Comparison of ENCODE assay signal across 24 cellular contexts in the genomic region with DNA sequence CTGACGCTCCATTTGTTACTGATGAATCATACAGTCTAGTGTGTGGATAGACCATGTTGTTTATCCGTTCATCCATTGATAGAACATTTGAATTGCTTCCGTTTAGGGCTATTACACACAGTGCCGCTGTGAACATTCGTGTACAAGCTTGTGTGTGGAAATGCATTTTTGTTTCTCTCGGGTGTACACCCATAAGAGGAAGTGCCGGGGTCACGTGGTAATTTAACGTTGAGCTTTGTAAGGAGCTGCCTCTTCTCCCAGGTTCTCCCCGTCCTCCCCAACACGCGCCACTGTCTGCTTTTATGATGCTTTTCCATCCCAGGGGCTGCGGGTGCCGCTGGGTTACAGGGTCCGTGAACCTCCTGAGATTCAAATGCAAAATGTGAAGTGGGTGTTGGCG.
"Had no signal": no experiment of that assay in that cellular context is flagged by ENCODE, and none has a peak within 500 bp of the region (broad histone marks: within the 10 kb centered on the region; RNA-seq: fewer than 3 reads in every experiment).

No MANE protein-coding gene starts in this region.

- H3K27ac Mint-ChIP-seq: endodermal cell; naive thymus-derived CD4-positive, alpha-beta T cell had no signal

- H3K4me2 ChIP-seq: hepatocyte had no signal

- DNase-seq: colonic mucosa; effector CD4-positive, alpha-beta T cell; endodermal cell; erythroblast; foreskin keratinocyte; kidney; left cardiac atrium; left ventricle myocardium superior; mesenchymal stem cell; naive thymus-derived CD4-positive, alpha-beta T cell; nephron progenitor cell; psoas muscle; sigmoid colon; stimulated activated CD4-positive, alpha-beta T cell treated with anti-CD3 and anti-CD28 coated beads, Interleukin-2, amount 100 ng/mL, for 24 hours; stimulated activated naive CD4-positive, alpha-beta T cell; substantia nigra; transverse colon had no signal

- H3K4me1 ChIP-seq: colonic mucosa, foreskin keratinocyte, psoas muscle had no signal

- H3K4me3 ChIP-seq: colonic mucosa, hepatocyte, lung, psoas muscle, sigmoid colon, skin epidermis, stomach, thoracic aorta, transverse colon had no signal

- H3K36me3 ChIP-seq: colonic mucosa, neutrophil, sigmoid colon, stomach, thoracic aorta, transverse colon had no signal

- H3K4me3 Mint-ChIP-seq: endodermal cell; naive thymus-derived CD4-positive, alpha-beta T cell; nephron progenitor cell had no signal

- H2AFZ ChIP-seq: hepatocyte had no signal

- H3K9me3 ChIP-seq: colonic mucosa, neutrophil, psoas muscle, sigmoid colon, stomach, thoracic aorta, transverse colon had no signal

- H3K79me2 ChIP-seq: hepatocyte had no signal

- ATAC-seq: foreskin keratinocyte; left cardiac atrium; left ventricle myocardium superior; naive thymus-derived CD4-positive, alpha-beta T cell; psoas muscle had no signal

- FAIRE-seq: endothelial cell of umbilical vein, kidney had no signal

- H3K27me3 ChIP-seq: colonic mucosa, foreskin keratinocyte, hepatocyte, neutrophil, transverse colon had no signal

- H3K27ac ChIP-seq: colonic mucosa, foreskin keratinocyte, hepatocyte, neutrophil, psoas muscle, sigmoid colon, skin epidermis, stomach, thoracic aorta, transverse colon had no signal
